In genomic region chr1:67213948-67214347, GRCh38 we compare ENCODE assay signal across 1 cellular context.
TF ChIP-seq lines count a peak whose summit lies in the region.

No MANE protein-coding gene starts in this region.

TF ChIP-seq in GM12878, 131 proteins besides CTCF, POLR2A, EP300 and RAD21:
- TF ChIP-seq MTA3 (IDR thresholded peaks at IDR 0.05; ENCODE audit: borderline replicate concordance, low read length) (0 out of 2 replicates have a peak, but pooled peaks have one; percentile 8), ZNF687 (IDR thresholded peaks at IDR 0.05) (no peak)
- TF ChIP-seq, protein P1, sequence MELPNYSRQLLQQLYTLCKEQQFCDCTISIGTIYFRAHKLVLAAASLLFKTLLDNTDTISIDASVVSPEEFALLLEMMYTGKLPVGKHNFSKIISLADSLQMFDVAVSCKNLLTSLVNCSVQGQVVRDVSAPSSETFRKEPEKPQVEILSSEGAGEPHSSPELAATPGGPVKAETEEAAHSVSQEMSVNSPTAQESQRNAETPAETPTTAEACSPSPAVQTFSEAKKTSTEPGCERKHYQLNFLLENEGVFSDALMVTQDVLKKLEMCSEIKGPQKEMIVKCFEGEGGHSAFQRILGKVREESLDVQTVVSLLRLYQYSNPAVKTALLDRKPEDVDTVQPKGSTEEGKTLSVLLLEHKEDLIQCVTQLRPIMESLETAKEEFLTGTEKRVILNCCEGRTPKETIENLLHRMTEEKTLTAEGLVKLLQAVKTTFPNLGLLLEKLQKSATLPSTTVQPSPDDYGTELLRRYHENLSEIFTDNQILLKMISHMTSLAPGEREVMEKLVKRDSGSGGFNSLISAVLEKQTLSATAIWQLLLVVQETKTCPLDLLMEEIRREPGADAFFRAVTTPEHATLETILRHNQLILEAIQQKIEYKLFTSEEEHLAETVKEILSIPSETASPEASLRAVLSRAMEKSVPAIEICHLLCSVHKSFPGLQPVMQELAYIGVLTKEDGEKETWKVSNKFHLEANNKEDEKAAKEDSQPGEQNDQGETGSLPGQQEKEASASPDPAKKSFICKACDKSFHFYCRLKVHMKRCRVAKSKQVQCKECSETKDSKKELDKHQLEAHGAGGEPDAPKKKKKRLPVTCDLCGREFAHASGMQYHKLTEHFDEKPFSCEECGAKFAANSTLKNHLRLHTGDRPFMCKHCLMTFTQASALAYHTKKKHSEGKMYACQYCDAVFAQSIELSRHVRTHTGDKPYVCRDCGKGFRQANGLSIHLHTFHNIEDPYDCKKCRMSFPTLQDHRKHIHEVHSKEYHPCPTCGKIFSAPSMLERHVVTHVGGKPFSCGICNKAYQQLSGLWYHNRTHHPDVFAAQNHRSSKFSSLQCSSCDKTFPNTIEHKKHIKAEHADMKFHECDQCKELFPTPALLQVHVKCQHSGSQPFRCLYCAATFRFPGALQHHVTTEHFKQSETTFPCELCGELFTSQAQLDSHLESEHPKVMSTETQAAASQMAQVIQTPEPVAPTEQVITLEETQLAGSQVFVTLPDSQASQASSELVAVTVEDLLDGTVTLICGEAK (IDR thresholded peaks at IDR 0.05; ENCODE audit: borderline replicate concordance), result 0 out of 2 replicates have a peak, but pooled peaks have one; percentile 24
